ENCODE assay signal across 15 cellular contexts in genomic region chr20:47558699-47559098, GRCh38. TPM values are rescaled to one million over a fixed set of nuclear protein-coding genes. Genes with fewer than 3 reads are reported as not detected.
DNase-seq lines count a peak whose midpoint lies in the region; ATAC-seq and TF ChIP-seq lines count a peak whose summit lies in the region.
"Had no signal": no experiment of that assay in that cellular context is flagged by ENCODE, and none has a peak within 500 bp of the region (broad histone marks: within the 10 kb centered on the region; RNA-seq: fewer than 3 reads in every experiment).

No MANE protein-coding gene starts in this region.

- ATAC-seq in WTC11, result no peak
- ATAC-seq: naive thymus-derived CD8-positive, alpha-beta T cell had no signal

- POLR2A ChIA-PET in WTC11 (lab: Charles Lee), result no interaction called here

- no peak for TF ChIP-seq POLR2A in esophagus squamous epithelium (IDR thresholded peaks at IDR 0.05)

- H3K9me3 ChIP-seq in mesodermal cell (ENCODE audit: control insufficient read depth, low read length), result no peaks in the 10 kb centered on the region
- no peaks in the 10 kb centered on the region for H3K9me3 ChIP-seq in esophagus squamous epithelium
- H3K9me3 ChIP-seq: upper lobe of right lung had no signal

- intact Hi-C loops in esophagus squamous epithelium (cut with DNase I), result no loop called here
- intact Hi-C loops in dorsolateral prefrontal cortex (cut with DNase I), result no loop called here

- H3K27me3 ChIP-seq in esophagus squamous epithelium (no peaks in the 10 kb centered on the region), dorsolateral prefrontal cortex (no peaks in the 10 kb centered on the region)
- H3K27me3 ChIP-seq: upper lobe of right lung had no signal

- H3K27ac Mint-ChIP-seq in activated naive CD4-positive, alpha-beta T cell treated with anti-CD3 and anti-CD28 coated beads, Interleukin-2, amount 50 U/mL, for 24 hours, result no peak overlapping the region
- peak overlapping the region; percentile 0; the same call in 1 of the 2 replicates for H3K27ac Mint-ChIP-seq in WTC11

- no peak overlapping the region for H3K4me3 ChIP-seq in mesodermal cell (ENCODE audit: extremely low read depth, insufficient read depth, low read length, poor library complexity, severe bottlenecking)
- H3K4me3 ChIP-seq in urinary bladder (ENCODE audit: low read depth, low read length), result no peak overlapping the region
- no peak overlapping the region for H3K4me3 ChIP-seq in esophagus squamous epithelium
- H3K4me3 ChIP-seq in dorsolateral prefrontal cortex, result no peak overlapping the region
- H3K4me3 ChIP-seq: upper lobe of right lung had no signal

- no peaks in the 10 kb centered on the region for H3K36me3 ChIP-seq in mesodermal cell (ENCODE audit: control insufficient read depth, insufficient read depth, low read length)
- no peaks in the 10 kb centered on the region for H3K36me3 ChIP-seq in urinary bladder (ENCODE audit: insufficient read depth)
- no peaks in the 10 kb centered on the region for H3K36me3 ChIP-seq in esophagus squamous epithelium
- H3K36me3 ChIP-seq: upper lobe of right lung had no signal

- H3K27ac ChIP-seq in mesodermal cell (ENCODE audit: low read depth, low read length, severe bottlenecking) (peak overlapping the region; percentile 54), urinary bladder (ENCODE audit: low read depth) (peak overlapping the region; percentile 23), esophagus squamous epithelium (peak overlapping the region in 2 of 4 donors; percentile 35 to 64), dorsolateral prefrontal cortex (peak overlapping the region in 19 of 59 donors; percentile 8 to 61 (median 41))
- H3K27ac ChIP-seq: upper lobe of right lung had no signal

- peaks cover 72% of the 10 kb centered on the region for H3K4me1 Mint-ChIP-seq in activated naive CD4-positive, alpha-beta T cell treated with anti-CD3 and anti-CD28 coated beads, Interleukin-2, amount 50 U/mL, for 24 hours
- H3K4me1 Mint-ChIP-seq in WTC11, result peaks cover 65% of the 10 kb centered on the region

- TF ChIP-seq CTCF in WTC11 (IDR thresholded peaks at IDR 0.05) (no peak), esophagus squamous epithelium (IDR thresholded peaks at IDR 0.05) (no peak), dorsolateral prefrontal cortex (IDR thresholded peaks at IDR 0.05 in 54 of 56, conservative IDR thresholded peaks at IDR 0.05 in 2 of 56; ENCODE audit: low read depth in 1 of 56, partially characterized antibody in 56 of 56) (no peak)

- peak overlapping the region; percentile 11 for H3K4me3 Mint-ChIP-seq in activated naive CD4-positive, alpha-beta T cell treated with anti-CD3 and anti-CD28 coated beads, Interleukin-2, amount 50 U/mL, for 24 hours
- no peak overlapping the region for H3K4me3 Mint-ChIP-seq in WTC11

- H3K36me3 Mint-ChIP-seq in activated naive CD4-positive, alpha-beta T cell treated with anti-CD3 and anti-CD28 coated beads, Interleukin-2, amount 50 U/mL, for 24 hours, result peaks cover 8% of the 10 kb centered on the region
- H3K36me3 Mint-ChIP-seq in WTC11, result peaks cover 5% of the 10 kb centered on the region

- DNase-seq in activated naive CD4-positive, alpha-beta T cell (lab: John Stamatoyannopoulos, UW), result no peak
- DNase-seq in WTC11 (ENCODE audit: low spot score) (no peak), esophagus squamous epithelium (lab: John Stamatoyannopoulos, UW) (no peak), dorsolateral prefrontal cortex (no peak), RPMI8226 (no peak)
- DNase-seq: ACHN; left cardiac atrium; naive thymus-derived CD8-positive, alpha-beta T cell; NCI-H1092 treated with DMSO at 0.1 percent for 48 hours; NCI-H226; retina; upper lobe of right lung had no signal

- H3K27me3 Mint-ChIP-seq in activated naive CD4-positive, alpha-beta T cell treated with anti-CD3 and anti-CD28 coated beads, Interleukin-2, amount 50 U/mL, for 24 hours, result no peaks in the 10 kb centered on the region
- H3K27me3 Mint-ChIP-seq in WTC11 (ENCODE audit: low read depth), result no peaks in the 10 kb centered on the region
- H3K27me3 Mint-ChIP-seq: naive thymus-derived CD8-positive, alpha-beta T cell had no signal

- CTCF ChIA-PET in WTC11 (lab: Charles Lee), result no interaction called here

- H3K4me1 ChIP-seq in mesodermal cell (ENCODE audit: control insufficient read depth, insufficient read depth, low read length, poor library complexity, severe bottlenecking), result peaks cover 5% of the 10 kb centered on the region
- peaks cover 1% of the 10 kb centered on the region for H3K4me1 ChIP-seq in urinary bladder (ENCODE audit: insufficient read depth)
- H3K4me1 ChIP-seq in esophagus squamous epithelium, result peaks cover 14 to 70% (median 29%) of the 10 kb centered on the region in 3 donors

- 100% methylated on average over 1 of the region's 2 CpGs; no CpG with 5 or more reads in 1 of the 2 experiments for WGBS in mesodermal cell (ENCODE audit: insufficient coverage in 2 of 2), 2 experiments
- WGBS in urinary bladder, result 28% methylated on average over 2 of the region's 2 CpGs
- 60 to 89% methylated on average over 2 of the region's 2 CpGs for WGBS in esophagus squamous epithelium, 2 donors

- H3K9me3 Mint-ChIP-seq in activated naive CD4-positive, alpha-beta T cell treated with anti-CD3 and anti-CD28 coated beads, Interleukin-2, amount 50 U/mL, for 24 hours, result no peaks in the 10 kb centered on the region
- H3K9me3 Mint-ChIP-seq in WTC11, result no peaks in the 10 kb centered on the region
- H3K9me3 Mint-ChIP-seq: naive thymus-derived CD8-positive, alpha-beta T cell had no signal

TF ChIP-seq in WTC11, 78 proteins besides CTCF, POLR2A, EP300 and RAD21:
- TF ChIP-seq NR1H2 (CRISPR knock-in tag; IDR thresholded peaks at IDR 0.05), result no peak
- no peak for TF ChIP-seq EMX1 (CRISPR knock-in tag; IDR thresholded peaks at IDR 0.05)

RNA-seq across cellular contexts. Expression of gene NCOA3, which starts 57.0 kb away (rescaled TPM):
- 20.2 to 25.2 TPM (median 21.5 TPM) in 3 replicates for total RNA-seq in WTC11 (2021)
- polyA plus RNA-seq in mesodermal cell (2013, experiment 1 of 2), result 15.1 TPM
- 14.6 TPM for polyA plus RNA-seq in mesodermal cell (2013, experiment 2 of 2)
- total RNA-seq in urinary bladder, result 54.5 TPM
- 13.7 TPM for polyA plus RNA-seq in urinary bladder
- 10 to 100 TPM; 26.7 to 40.2 (median 34.5) TPM for total RNA-seq in esophagus squamous epithelium
- 10 to 100 TPM; 15.5 to 33.7 (median 20.9) TPM for total RNA-seq in dorsolateral prefrontal cortex
